In genomic region chr13:112760931-112761330, GRCh38 we compare ENCODE assay signal across 21 cellular contexts.
DNase-seq lines count a peak whose midpoint lies in the region; ATAC-seq and TF ChIP-seq lines count a peak whose summit lies in the region.
"Had no signal": no experiment of that assay in that cellular context is flagged by ENCODE, and none has a peak within 500 bp of the region (broad histone marks: within the 10 kb centered on the region; RNA-seq: fewer than 3 reads in every experiment).

No MANE protein-coding gene starts in this region.

- no peaks in the 10 kb centered on the region for H3K9me3 ChIP-seq in left lung
- H3K9me3 ChIP-seq: suprapubic skin had no signal

- TF ChIP-seq CTCF in C4-2B (conservative IDR thresholded peaks at IDR 0.05): no peak
- no peak for TF ChIP-seq CTCF in choroid plexus epithelial cell (conservative IDR thresholded peaks at IDR 0.05; ENCODE audit: low read depth, low read length)
- TF ChIP-seq CTCF in left lung (IDR thresholded peaks at IDR 0.05): no peak

- H3K27me3 ChIP-seq in left lung (no peaks in the 10 kb centered on the region), rectal smooth muscle tissue (ENCODE audit: control insufficient read depth, insufficient read depth, low read length) (no peaks in the 10 kb centered on the region)
- H3K27me3 ChIP-seq: ascending aorta, suprapubic skin had no signal

- H3K4me1 ChIP-seq in left lung (peaks cover 0 to 36% of the 10 kb centered on the region in 2 donors), rectal smooth muscle tissue (ENCODE audit: control insufficient read depth, insufficient read depth, low read length) (no peaks in the 10 kb centered on the region)
- H3K4me1 ChIP-seq: ascending aorta, suprapubic skin had no signal

- H3K36me3 ChIP-seq in left lung (no peaks in the 10 kb centered on the region), rectal smooth muscle tissue (ENCODE audit: control insufficient read depth, insufficient read depth, low read length) (no peaks in the 10 kb centered on the region)
- H3K36me3 ChIP-seq: ascending aorta, suprapubic skin had no signal

- ATAC-seq in left lung (peak; percentile 4), GM21717 (IDR thresholded peaks at IDR 0.05; ENCODE audit: unreplicated experiment) (no peak)
- ATAC-seq: activated CD8-positive, alpha-beta T cell treated with anti-CD3 and anti-CD28 coated beads, Interleukin-2, amount 10 ng/mL, durations not matched to agents 7 days and 5 days; natural killer cell had no signal

- intact Hi-C loops in left lung (cut with DNase I): no loop called here

- DNase-seq in choroid plexus epithelial cell (ENCODE audit: low read depth) (peak; percentile 26), left lung (no peak), NCI-H510A treated with DMSO at 0.1 percent for 48 hours (lab: John Stamatoyannopoulos, UW) (no peak), Ammon's horn (ENCODE audit: low spot score) (no peak)
- DNase-seq in stimulated activated CD4-positive, alpha-beta T cell treated with anti-CD3 and anti-CD28 coated beads, Interleukin-2, amount 100 ng/mL, for 24 hours: no peak
- DNase-seq: ACHN; activated CD8-positive, alpha-beta T cell treated with anti-CD3 and anti-CD28 coated beads, Interleukin-2, amount 10 ng/mL, durations not matched to agents 7 days and 5 days; activated T-cell treated with anti-CD3 and anti-CD28 coated beads, Interleukin-2, amount 50 U/mL, for 24 hours; CD4-positive, CD25-positive, alpha-beta regulatory T cell; endodermal cell; hypothalamus; mesendoderm; natural killer cell; NCI-H524; stimulated activated CD8-positive, alpha-beta memory T cell treated with anti-CD3 and anti-CD28 coated beads, Interleukin-4, amount 100 ng/mL, for 48 hours had no signal

- H3K4me3 ChIP-seq in choroid plexus epithelial cell (ENCODE audit: low read depth, low read length) (peak overlapping the region; percentile 63), left lung (peak overlapping the region in 1 of 2 donors; percentile 5), rectal smooth muscle tissue (ENCODE audit: low read length) (peak overlapping the region; percentile 13)
- H3K4me3 ChIP-seq: ascending aorta, suprapubic skin had no signal

- H3K9ac ChIP-seq in rectal smooth muscle tissue (ENCODE audit: low read length): no peak overlapping the region

- H3K27ac ChIP-seq in C4-2B (peak overlapping the region; percentile 89), left lung (peak overlapping the region in 1 of 2 donors; percentile 58), rectal smooth muscle tissue (ENCODE audit: low read depth, low read length) (no peak overlapping the region)
- H3K27ac ChIP-seq: RWPE1, suprapubic skin had no signal
